In genomic region chr1:1567831-1568380, GRCh38 we compare ENCODE assay signal across 1 cellular context.
TF ChIP-seq lines count a peak whose summit lies in the region.

No MANE protein-coding gene starts in this region.

TF ChIP-seq in WTC11, 78 proteins besides CTCF, POLR2A, EP300 and RAD21 (continued from another document):
- no peak for TF ChIP-seq SOX15 (CRISPR knock-in tag; IDR thresholded peaks at IDR 0.05)
- TF ChIP-seq FOXP4 (CRISPR knock-in tag; IDR thresholded peaks at IDR 0.05), result no peak
- no peak for TF ChIP-seq RELA (CRISPR knock-in tag; IDR thresholded peaks at IDR 0.05; ENCODE audit: borderline replicate concordance)
- no peak for TF ChIP-seq ZBTB43 (CRISPR knock-in tag; IDR thresholded peaks at IDR 0.05)
- no peak for TF ChIP-seq RORB (CRISPR knock-in tag; IDR thresholded peaks at IDR 0.05)
- TF ChIP-seq ZSCAN18 (CRISPR knock-in tag; IDR thresholded peaks at IDR 0.05), result no peak
- TF ChIP-seq ZNF232 (CRISPR knock-in tag; IDR thresholded peaks at IDR 0.05), result no peak
- TF ChIP-seq SMAD3 (CRISPR knock-in tag; IDR thresholded peaks at IDR 0.05; ENCODE audit: borderline replicate concordance), result no peak
TF ChIP-seq in WTC11: peak in this region for 0.
